ENCODE assay signal across 16 cellular contexts in the genomic region with DNA sequence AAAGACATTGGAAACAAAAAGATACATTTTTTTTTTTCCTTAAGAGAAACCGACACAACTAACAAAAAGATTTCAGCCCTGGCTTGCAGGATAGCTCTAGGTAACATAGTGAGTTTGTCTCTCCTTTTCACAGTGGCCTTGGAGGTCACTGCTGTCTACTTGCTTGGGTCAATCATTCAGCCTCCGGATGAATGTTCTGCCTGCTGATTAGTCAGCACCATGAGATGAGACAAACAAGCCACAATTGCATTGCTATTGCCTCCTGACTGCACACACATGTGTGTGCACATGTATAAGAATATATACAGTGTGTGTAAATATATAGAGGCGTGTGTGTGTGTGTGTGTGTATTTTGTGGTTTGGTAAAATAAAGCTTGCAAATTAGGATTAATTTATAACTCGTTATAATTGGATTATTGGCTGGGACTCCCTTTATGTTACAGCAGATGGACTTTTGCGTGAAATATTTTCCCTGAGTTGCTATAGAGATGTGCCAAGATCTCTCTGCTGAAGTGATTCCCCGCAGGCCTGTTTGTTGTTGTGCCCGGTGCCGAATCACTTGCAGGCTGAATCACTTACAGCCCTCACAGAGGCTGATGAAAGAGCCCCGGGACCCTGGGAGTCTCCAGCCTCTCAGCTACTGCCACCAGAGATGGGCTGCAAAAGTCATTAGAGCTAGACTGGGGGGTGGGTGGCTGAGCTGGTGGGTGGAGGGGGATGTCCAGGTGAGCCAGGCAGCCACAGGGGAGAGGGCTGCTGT.
DNase-seq lines count a peak whose midpoint lies in the region; ATAC-seq, FAIRE-seq and TF ChIP-seq lines count a peak whose summit lies in the region.
"Had no signal": no experiment of that assay in that cellular context is flagged by ENCODE, and none has a peak within 500 bp of the region (broad histone marks: within the 10 kb centered on the region; RNA-seq: fewer than 3 reads in every experiment).

No MANE protein-coding gene starts in this region.

- in situ Hi-C loops in brain microvascular endothelial cell (cut with HindIII; ENCODE audit: low pct_ligation_motif_present, low sequenced_read_pairs) = no loop called here

- no peak overlapping the region for H3K27ac Mint-ChIP-seq in activated CD4-positive, alpha-beta memory T cell treated with anti-CD3 and anti-CD28 coated beads, Interleukin-2, amount 10 ng/mL, durations not matched to agents 7 days and 5 days
- H3K27ac Mint-ChIP-seq: activated CD8-positive, alpha-beta memory T cell treated with anti-CD3 and anti-CD28 coated beads, Interleukin-2, amount 10 ng/mL, durations not matched to agents 7 days and 5 days; activated naive CD8-positive, alpha-beta T cell treated with anti-CD3 and anti-CD28 coated beads, Interleukin-2, amount 10 ng/mL, durations not matched to agents 7 days and 5 days; dendritic cell treated with granulocyte-macrophage colony-stimulating factor and Interleukin-4, amounts not matched to agents 40 ng/mL and 50 ng/mL, for 4 days had no signal

- H3K36me3 ChIP-seq in brain microvascular endothelial cell (replicated peaks) = no peaks in the 10 kb centered on the region
- H3K36me3 ChIP-seq: uterus had no signal

- TF ChIP-seq CTCF in brain microvascular endothelial cell (IDR thresholded peaks at IDR 0.05; ENCODE audit: low read depth, low read length, missing control alignments) = no peak
- no peak for TF ChIP-seq CTCF in D721Med (IDR thresholded peaks at IDR 0.05; ENCODE audit: insufficient read depth, missing control alignments)

- H3K4me3 Mint-ChIP-seq in activated CD4-positive, alpha-beta memory T cell treated with anti-CD3 and anti-CD28 coated beads, Interleukin-2, amount 10 ng/mL, durations not matched to agents 7 days and 5 days = no peak overlapping the region
- H3K4me3 Mint-ChIP-seq: activated CD8-positive, alpha-beta memory T cell treated with anti-CD3 and anti-CD28 coated beads, Interleukin-2, amount 10 ng/mL, durations not matched to agents 7 days and 5 days; activated naive CD8-positive, alpha-beta T cell treated with anti-CD3 and anti-CD28 coated beads, Interleukin-2, amount 10 ng/mL, durations not matched to agents 7 days and 5 days; dendritic cell treated with granulocyte-macrophage colony-stimulating factor and Interleukin-4, amounts not matched to agents 40 ng/mL and 50 ng/mL, for 4 days had no signal

- peaks cover 9% of the 10 kb centered on the region for H3K27me3 ChIP-seq in brain microvascular endothelial cell (replicated peaks)
- H3K27me3 ChIP-seq: uterus had no signal

- no peaks in the 10 kb centered on the region for H3K27me3 Mint-ChIP-seq in activated CD4-positive, alpha-beta memory T cell treated with anti-CD3 and anti-CD28 coated beads, Interleukin-2, amount 10 ng/mL, durations not matched to agents 7 days and 5 days
- H3K27me3 Mint-ChIP-seq: activated naive CD8-positive, alpha-beta T cell treated with anti-CD3 and anti-CD28 coated beads, Interleukin-2, amount 10 ng/mL, durations not matched to agents 7 days and 5 days; dendritic cell treated with granulocyte-macrophage colony-stimulating factor and Interleukin-4, amounts not matched to agents 40 ng/mL and 50 ng/mL, for 4 days had no signal

- POLR2A ChIA-PET in activated CD4-positive, alpha-beta memory T cell treated with anti-CD3 and anti-CD28 coated beads, Interleukin-2, amount 10 ng/mL, durations not matched to agents 7 days and 5 days (lab: Charles Lee) = no interaction called here

- no peak for FAIRE-seq in D721Med (lab: Jason Lieb, UNC)
- FAIRE-seq: H1 had no signal

- H3K9me3 Mint-ChIP-seq in activated CD4-positive, alpha-beta memory T cell treated with anti-CD3 and anti-CD28 coated beads, Interleukin-2, amount 10 ng/mL, durations not matched to agents 7 days and 5 days = no peaks in the 10 kb centered on the region
- H3K9me3 Mint-ChIP-seq: activated naive CD8-positive, alpha-beta T cell treated with anti-CD3 and anti-CD28 coated beads, Interleukin-2, amount 10 ng/mL, durations not matched to agents 7 days and 5 days; dendritic cell treated with granulocyte-macrophage colony-stimulating factor and Interleukin-4, amounts not matched to agents 40 ng/mL and 50 ng/mL, for 4 days had no signal

- DNase-seq in Right ventricle myocardium inferior (ENCODE audit: missing footprints) = no peak
- DNase-seq in cardiac septum (ENCODE audit: low spot score) = no peak
- peak; percentile 27 for DNase-seq in brain microvascular endothelial cell
- no peak for DNase-seq in left ventricle myocardium superior
- no peak for DNase-seq in D721Med (ENCODE audit: insufficient read length, low spot score)
- no peak for DNase-seq in activated CD4-positive, alpha-beta memory T cell treated with anti-CD3 and anti-CD28 coated beads, Interleukin-2, amount 10 ng/mL, durations not matched to agents 7 days and 5 days
- DNase-seq in activated CD8-positive, alpha-beta memory T cell treated with anti-CD3 and anti-CD28 coated beads for 24 hours = no peak
- DNase-seq: activated CD8-positive, alpha-beta memory T cell treated with anti-CD3 and anti-CD28 coated beads, Interleukin-2, amount 10 ng/mL, durations not matched to agents 7 days and 5 days; activated naive CD8-positive, alpha-beta T cell treated with anti-CD3 and anti-CD28 coated beads, Interleukin-2, amount 10 ng/mL, durations not matched to agents 7 days and 5 days; AML-193; DMS79 treated with DMSO at 0.1 percent for 48 hours; MM.1S had no signal

- no peaks in the 10 kb centered on the region for H3K36me3 Mint-ChIP-seq in activated CD4-positive, alpha-beta memory T cell treated with anti-CD3 and anti-CD28 coated beads, Interleukin-2, amount 10 ng/mL, durations not matched to agents 7 days and 5 days (ENCODE audit: low read depth)
- H3K36me3 Mint-ChIP-seq: activated CD8-positive, alpha-beta memory T cell treated with anti-CD3 and anti-CD28 coated beads, Interleukin-2, amount 10 ng/mL, durations not matched to agents 7 days and 5 days; activated naive CD8-positive, alpha-beta T cell treated with anti-CD3 and anti-CD28 coated beads, Interleukin-2, amount 10 ng/mL, durations not matched to agents 7 days and 5 days had no signal

- CTCF ChIA-PET in activated CD4-positive, alpha-beta memory T cell treated with anti-CD3 and anti-CD28 coated beads, Interleukin-2, amount 10 ng/mL, durations not matched to agents 7 days and 5 days (lab: Charles Lee) = no interaction called here

- no peak overlapping the region for H3K4me3 ChIP-seq in brain microvascular endothelial cell (ENCODE audit: low read depth, low read length)
- H3K4me3 ChIP-seq: uterus had no signal

- intact Hi-C loops in Right ventricle myocardium inferior (cut with DNase I) (loop anchor here (2.0 kb wide), 1 partner anchor 156 kb away; no protein-coding TSS in a partner anchor), cardiac septum (cut with DNase I) (loop anchor here (1.0 to 2.0 kb wide), 2 partner anchors 16 to 156 kb away; no protein-coding TSS in a partner anchor), left ventricle myocardium superior (cut with micrococcal nuclease) (no loop called here)

- no peaks in the 10 kb centered on the region for H3K4me1 Mint-ChIP-seq in activated CD4-positive, alpha-beta memory T cell treated with anti-CD3 and anti-CD28 coated beads, Interleukin-2, amount 10 ng/mL, durations not matched to agents 7 days and 5 days
- H3K4me1 Mint-ChIP-seq: activated CD8-positive, alpha-beta memory T cell treated with anti-CD3 and anti-CD28 coated beads, Interleukin-2, amount 10 ng/mL, durations not matched to agents 7 days and 5 days; activated naive CD8-positive, alpha-beta T cell treated with anti-CD3 and anti-CD28 coated beads, Interleukin-2, amount 10 ng/mL, durations not matched to agents 7 days and 5 days had no signal

- no peak overlapping the region for H3K27ac ChIP-seq in brain microvascular endothelial cell

- ATAC-seq in Right ventricle myocardium inferior (peak; percentile 35), left ventricle myocardium superior (peak; percentile 59), GM21423 (IDR thresholded peaks at IDR 0.05; ENCODE audit: unreplicated experiment) (no peak)
- ATAC-seq: activated CD8-positive, alpha-beta memory T cell treated with anti-CD3 and anti-CD28 coated beads, Interleukin-2, amount 10 ng/mL, durations not matched to agents 7 days and 5 days had no signal
